8 cellular contexts compared by ENCODE assay signal in genomic region chr17:78144736-78145641, GRCh38. TPM values are rescaled to one million over a fixed set of nuclear protein-coding genes. Genes with fewer than 3 reads are reported as not detected.
A peak's percentile ranks its signal among the peaks of the same experiment; 100 is the strongest.
DNase-seq lines count a peak whose midpoint lies in the region; ATAC-seq lines count a peak whose summit lies in the region.
"Had no signal": no experiment of that assay in that cellular context is flagged by ENCODE, and none has a peak within 500 bp of the region (broad histone marks: within the 10 kb centered on the region; RNA-seq: fewer than 3 reads in every experiment).

No MANE protein-coding gene starts in this region.

- DNase-seq in C1 segment of cervical spinal cord (lab: John Stamatoyannopoulos, UW): peak in 10 of 14 donors; percentile 34 to 78 (median 50)
- peak in 46 of 58 donors; percentile 11 to 82 (median 54) for DNase-seq in anterior cingulate cortex (lab: John Stamatoyannopoulos, UW)
- DNase-seq in mucosa of gallbladder (ENCODE audit: low spot score): peak; percentile 53
- no peak for DNase-seq in NCI-H526 (lab: John Stamatoyannopoulos, UW)
- DNase-seq: CD4-positive, CD25-positive, alpha-beta regulatory T cell had no signal

- no peak for ATAC-seq in HG02938 (IDR thresholded peaks at IDR 0.05; ENCODE audit: unreplicated experiment)
- ATAC-seq in HG03469 (IDR thresholded peaks at IDR 0.05; ENCODE audit: unreplicated experiment): no peak

RNA-seq across cellular contexts. Expression of gene C17orf99, which starts 1.2 kb away (rescaled TPM):
- total RNA-seq in mucosa of gallbladder: not detected
- total RNA-seq: CD4-positive, CD25-positive, alpha-beta regulatory T cell; kidney epithelial cell had no signal

RNA-seq across cellular contexts. Expression of gene TMC8, which starts 14.4 kb away (rescaled TPM):
- total RNA-seq in mucosa of gallbladder: 16.2 TPM

RNA-seq across cellular contexts. Expression of gene TMC6, which starts 16.4 kb away (rescaled TPM):
- 43.9 TPM for total RNA-seq in mucosa of gallbladder

RNA-seq across cellular contexts. Expression of gene SYNGR2, which starts 23.4 kb away (rescaled TPM):
- 142 TPM for total RNA-seq in mucosa of gallbladder

RNA-seq across cellular contexts. Expression of gene TK1, which starts 41.9 kb away (rescaled TPM):
- 4.6 TPM for total RNA-seq in mucosa of gallbladder

Comparison
In these comparisons a context has a peak if more than half of its experiments do, and no peak if none do; other contexts are left out.
1. DNase-seq: peak in C1 segment of cervical spinal cord (10 of 14), anterior cingulate cortex (46 of 58) and mucosa of gallbladder (single experiment); none in NCI-H526 (0 of 2).